1 cellular context compared by ENCODE assay signal in genomic region chr2:170873035-170873692, GRCh38.
TF ChIP-seq lines count a peak whose summit lies in the region.

No MANE protein-coding gene starts in this region.

TF ChIP-seq in HepG2, 621 proteins besides CTCF, POLR2A, EP300 and RAD21 (continued from another document and continues in another):
- peak; percentile 21; the same call in 1 of the 2 replicates for TF ChIP-seq ARID4A (CRISPR knock-in tag; IDR thresholded peaks at IDR 0.05; ENCODE audit: borderline replicate concordance)
- TF ChIP-seq ZSCAN5A (CRISPR knock-in tag; IDR thresholded peaks at IDR 0.05; ENCODE audit: borderline replicate concordance), result no peak
- TF ChIP-seq KDM3A (CRISPR knock-in tag; IDR thresholded peaks at IDR 0.05; ENCODE audit: low read depth), result 0 out of 2 replicates have a peak, but pooled peaks have one; percentile 64
- TF ChIP-seq ZNF816 (CRISPR knock-in tag; IDR thresholded peaks at IDR 0.05; ENCODE audit: borderline replicate concordance), result no peak
- TF ChIP-seq ZNF710 (CRISPR knock-in tag; IDR thresholded peaks at IDR 0.05; ENCODE audit: borderline replicate concordance), result 0 out of 2 replicates have a peak, but pooled peaks have one; percentile 48
- no peak for TF ChIP-seq MTA3 (CRISPR knock-in tag; IDR thresholded peaks at IDR 0.05)
- peak; percentile 45 for TF ChIP-seq ZNF687 (CRISPR knock-in tag; IDR thresholded peaks at IDR 0.05)
- TF ChIP-seq ZNF232 (CRISPR knock-in tag; IDR thresholded peaks at IDR 0.05; ENCODE audit: borderline replicate concordance), result no peak
- no peak for TF ChIP-seq ZUFSP (CRISPR knock-in tag; IDR thresholded peaks at IDR 0.05; ENCODE audit: borderline replicate concordance)
- no peak for TF ChIP-seq FOXO1 (CRISPR knock-in tag; IDR thresholded peaks at IDR 0.05)
- TF ChIP-seq YY1 (IDR thresholded peaks at IDR 0.05; ENCODE audit: insufficient read depth, insufficient replicate concordance, low read depth, low read length), result peak; percentile 68
- no peak for TF ChIP-seq ZMAT3 (CRISPR knock-in tag; conservative IDR thresholded peaks at IDR 0.05)
- peak; percentile 74 for TF ChIP-seq SMC3 (IDR thresholded peaks at IDR 0.05; ENCODE audit: low read length)
- TF ChIP-seq MTF2 (CRISPR knock-in tag; IDR thresholded peaks at IDR 0.05; ENCODE audit: borderline replicate concordance), result 0 out of 2 replicates have a peak, but pooled peaks have one; percentile 28
- TF ChIP-seq ATRX (CRISPR knock-in tag; IDR thresholded peaks at IDR 0.05; ENCODE audit: borderline replicate concordance), result no peak
- TF ChIP-seq ZSCAN21 (CRISPR knock-in tag; IDR thresholded peaks at IDR 0.05; ENCODE audit: borderline replicate concordance), result 0 out of 2 replicates have a peak, but pooled peaks have one; percentile 40
- no peak for TF ChIP-seq WIZ (CRISPR knock-in tag; IDR thresholded peaks at IDR 0.05)
- TF ChIP-seq BCLAF1 (IDR thresholded peaks at IDR 0.05), result no peak
- TF ChIP-seq ISX (CRISPR knock-in tag; conservative IDR thresholded peaks at IDR 0.05), result no peak
- TF ChIP-seq ZBTB20 (CRISPR knock-in tag; IDR thresholded peaks at IDR 0.05; ENCODE audit: borderline replicate concordance, low read depth), result no peak
- no peak for TF ChIP-seq NR2C2 (CRISPR knock-in tag; IDR thresholded peaks at IDR 0.05; ENCODE audit: borderline replicate concordance)
- no peak for TF ChIP-seq KDM4B (CRISPR knock-in tag; IDR thresholded peaks at IDR 0.05)
- TF ChIP-seq ZNF572 (CRISPR knock-in tag; IDR thresholded peaks at IDR 0.05), result peak; percentile 72; the same call in 1 of the 2 replicates
- TF ChIP-seq SMAD3 (CRISPR knock-in tag; IDR thresholded peaks at IDR 0.05), result 0 out of 2 replicates have a peak, but pooled peaks have one; percentile 66
- TF ChIP-seq ZMYM4 (CRISPR knock-in tag; IDR thresholded peaks at IDR 0.05), result peak; percentile 50; the same call in 1 of the 2 replicates
- no peak for TF ChIP-seq ZFP82 (CRISPR knock-in tag; IDR thresholded peaks at IDR 0.05; ENCODE audit: borderline replicate concordance)
- TF ChIP-seq RNF2 (conservative IDR thresholded peaks at IDR 0.05; ENCODE audit: low read depth), result peak; percentile 39; the same call in 1 of the 2 replicates
- TF ChIP-seq STAG1 (CRISPR knock-in tag; IDR thresholded peaks at IDR 0.05), result peak; percentile 73
- TF ChIP-seq RELA (CRISPR knock-in tag; IDR thresholded peaks at IDR 0.05), result no peak
- TF ChIP-seq RBAK (CRISPR knock-in tag; IDR thresholded peaks at IDR 0.05), result 0 out of 2 replicates have a peak, but pooled peaks have one; percentile 18
- TF ChIP-seq ZNF501 (CRISPR knock-in tag; IDR thresholded peaks at IDR 0.05), result peak; percentile 74; the same call in 1 of the 2 replicates
- TF ChIP-seq MATR3 (CRISPR knock-in tag; IDR thresholded peaks at IDR 0.05), result no peak
- 0 out of 2 replicates have a peak, but pooled peaks have one; percentile 12 for TF ChIP-seq ZNF768 (CRISPR knock-in tag; IDR thresholded peaks at IDR 0.05)
- no peak for TF ChIP-seq ISL2 (CRISPR knock-in tag; IDR thresholded peaks at IDR 0.05)
- TF ChIP-seq KDM2A (CRISPR knock-in tag; IDR thresholded peaks at IDR 0.05; ENCODE audit: borderline replicate concordance, low read depth), result peak; percentile 80
- no peak for TF ChIP-seq NBN (conservative IDR thresholded peaks at IDR 0.05)
- TF ChIP-seq SALL1 (CRISPR knock-in tag; IDR thresholded peaks at IDR 0.05), result peak; percentile 62
- TF ChIP-seq ZFP41 (CRISPR knock-in tag; IDR thresholded peaks at IDR 0.05; ENCODE audit: borderline replicate concordance), result no peak
- no peak for TF ChIP-seq CENPX (CRISPR knock-in tag; IDR thresholded peaks at IDR 0.05)
- 0 out of 2 replicates have a peak, but pooled peaks have one; percentile 60 for TF ChIP-seq ERF (CRISPR knock-in tag; IDR thresholded peaks at IDR 0.05)
- no peak for TF ChIP-seq ZC3H13 (CRISPR knock-in tag; IDR thresholded peaks at IDR 0.05)
- TF ChIP-seq FOXA1 (IDR thresholded peaks at IDR 0.05), result no peak
- peak; percentile 73 for TF ChIP-seq FOXA1 (CRISPR knock-in tag; IDR thresholded peaks at IDR 0.05)
- TF ChIP-seq NR2F1 (CRISPR knock-in tag; IDR thresholded peaks at IDR 0.05), result peak; percentile 57 to 79; a peak in 3 of 4 replicates
- TF ChIP-seq SNAPC5 (CRISPR knock-in tag; IDR thresholded peaks at IDR 0.05; ENCODE audit: borderline replicate concordance), result no peak
- TF ChIP-seq POGK (CRISPR knock-in tag; conservative IDR thresholded peaks at IDR 0.05), result no peak
- 0 out of 2 replicates have a peak, but pooled peaks have one; percentile 30 for TF ChIP-seq HOXA5 (CRISPR knock-in tag; IDR thresholded peaks at IDR 0.05)
- no peak for TF ChIP-seq ZNF446 (CRISPR knock-in tag; IDR thresholded peaks at IDR 0.05)
- peak; percentile 94 for TF ChIP-seq RXRA (CRISPR knock-in tag; IDR thresholded peaks at IDR 0.05)
- TF ChIP-seq TOE1 (CRISPR knock-in tag; IDR thresholded peaks at IDR 0.05), result 0 out of 2 replicates have a peak, but pooled peaks have one; percentile 56
- TF ChIP-seq ZFP36 (IDR thresholded peaks at IDR 0.05; ENCODE audit: borderline replicate concordance, low read depth, low read length, partially characterized antibody), result peak; percentile 67
